ENCODE assay signal across 12 cellular contexts in genomic region chr6:11710221-11710836, GRCh38.
DNase-seq lines count a peak whose midpoint lies in the region; ATAC-seq, FAIRE-seq and TF ChIP-seq lines count a peak whose summit lies in the region.
"Had no signal": no experiment of that assay in that cellular context is flagged by ENCODE, and none has a peak within 500 bp of the region (broad histone marks: within the 10 kb centered on the region; RNA-seq: fewer than 3 reads in every experiment).

No MANE protein-coding gene starts in this region.

- peak overlapping the region; percentile 11 for H3K27ac ChIP-seq in keratinocyte (ENCODE audit: control insufficient read depth, insufficient read depth, low read length)
- H3K27ac ChIP-seq: pancreas had no signal

- H3K27ac Mint-ChIP-seq in activated T-helper 2 cell treated with anti-CD3 and anti-CD28 coated beads, Interferon-gamma antibody, Interleukin-2, Interleukin-4, amounts not matched to agents 10 μg/mL and 5 μg/mL and 100 μg/mL, durations not matched to agents 14 hours and 24 hours and 36 hours = peak overlapping the region; percentile 96

- peak overlapping the region; percentile 57 for H3K4me3 Mint-ChIP-seq in activated T-helper 2 cell treated with anti-CD3 and anti-CD28 coated beads, Interferon-gamma antibody, Interleukin-2, Interleukin-4, amounts not matched to agents 10 μg/mL and 5 μg/mL and 100 μg/mL, durations not matched to agents 14 hours and 24 hours and 36 hours (ENCODE audit: low read depth)

- H3K79me2 ChIP-seq in keratinocyte (ENCODE audit: control insufficient read depth, insufficient read depth, low read length) = no peaks in the 10 kb centered on the region

- TF ChIP-seq CTCF in keratinocyte (optimal IDR thresholded peaks at IDR 0.05 in 1 of 3, IDR thresholded peaks at IDR 0.05 in 1 of 3, conservative IDR thresholded peaks at IDR 0.05 in 1 of 3; ENCODE audit: extremely low read depth in 1 of 3, insufficient read depth in 2 of 3, low read length in 3 of 3) = no peak

- H3K36me3 Mint-ChIP-seq in activated T-helper 2 cell treated with anti-CD3 and anti-CD28 coated beads, Interferon-gamma antibody, Interleukin-2, Interleukin-4, amounts not matched to agents 10 μg/mL and 5 μg/mL and 100 μg/mL, durations not matched to agents 14 hours and 24 hours and 36 hours (ENCODE audit: low read depth) = no peaks in the 10 kb centered on the region

- H3K9me3 ChIP-seq in keratinocyte (ENCODE audit: control insufficient read depth, low read depth, low read length) (no peaks in the 10 kb centered on the region), MG63 (0 out of 2 replicates have a peak, but pooled peaks cover 4% of the 10 kb centered on the region)
- H3K9me3 ChIP-seq: pancreas had no signal

- peaks cover 7% of the 10 kb centered on the region for H3K9me3 Mint-ChIP-seq in activated T-helper 2 cell treated with anti-CD3 and anti-CD28 coated beads, Interferon-gamma antibody, Interleukin-2, Interleukin-4, amounts not matched to agents 10 μg/mL and 5 μg/mL and 100 μg/mL, durations not matched to agents 14 hours and 24 hours and 36 hours

- H3K4me1 Mint-ChIP-seq in activated T-helper 2 cell treated with anti-CD3 and anti-CD28 coated beads, Interferon-gamma antibody, Interleukin-2, Interleukin-4, amounts not matched to agents 10 μg/mL and 5 μg/mL and 100 μg/mL, durations not matched to agents 14 hours and 24 hours and 36 hours (ENCODE audit: low read depth) = peaks cover 59% of the 10 kb centered on the region

- H3K27me3 Mint-ChIP-seq in activated T-helper 2 cell treated with anti-CD3 and anti-CD28 coated beads, Interferon-gamma antibody, Interleukin-2, Interleukin-4, amounts not matched to agents 10 μg/mL and 5 μg/mL and 100 μg/mL, durations not matched to agents 14 hours and 24 hours and 36 hours (ENCODE audit: low read depth) = no peaks in the 10 kb centered on the region

- H3K4me1 ChIP-seq in keratinocyte (ENCODE audit: control insufficient read depth, extremely low read depth, insufficient read depth, low read length) = peaks cover 27% of the 10 kb centered on the region

- H3K27me3 ChIP-seq in keratinocyte (ENCODE audit: control insufficient read depth, extremely low read depth, insufficient read depth, low read length) = no peaks in the 10 kb centered on the region
- H3K27me3 ChIP-seq in MG63 = no peaks in the 10 kb centered on the region
- H3K27me3 ChIP-seq: pancreas had no signal

- no peaks in the 10 kb centered on the region for H3K9me1 ChIP-seq in keratinocyte (ENCODE audit: control insufficient read depth, extremely low read depth, insufficient read depth, low read length)

- DNase-seq in RPMI7951 (ENCODE audit: low read depth) (peak; percentile 74), keratinocyte (ENCODE audit: low read depth, low spot score) (no peak), MG63 (no peak), A172 (ENCODE audit: low spot score) (no peak), islet precursor cell (no peak)
- DNase-seq in activated T-helper 2 cell treated with anti-CD3 and anti-CD28 coated beads, Interferon-gamma antibody, Interleukin-2, Interleukin-4, amounts not matched to agents 10 μg/mL and 5 μg/mL and 100 μg/mL, durations not matched to agents 14 hours and 24 hours and 36 hours (ENCODE audit: low spot score) = peak; percentile 42
- peak in 2 of 3 experiments; percentile 56 to 62 for DNase-seq in stimulated activated CD4-positive, alpha-beta T cell treated with anti-CD3 and anti-CD28 coated beads, TNF-alpha, amount 100 ng/mL, for 24 hours (ENCODE audit: low read depth in 3 of 3)
- DNase-seq: DMS153, MM.1S, pancreas, trophoblast cell had no signal

- H2AFZ ChIP-seq in keratinocyte (ENCODE audit: control insufficient read depth, low read length) = peak overlapping the region; percentile 91

- H3K36me3 ChIP-seq in keratinocyte (ENCODE audit: control insufficient read depth in 2 of 2, extremely low read depth in 1 of 2, insufficient read depth in 2 of 2, low read length in 2 of 2) (no peaks in the 10 kb centered on the region), MG63 (no peaks in the 10 kb centered on the region)
- H3K36me3 ChIP-seq: pancreas had no signal

- peak; percentile 26 for FAIRE-seq in keratinocyte (lab: Jason Lieb, UNC)
- FAIRE-seq: pancreas had no signal

- dilution Hi-C loops in keratinocyte (cut with MboI; ENCODE audit: extremely low pct_ligation_motif_present, low sequenced_read_pairs) = no loop called here

- peak overlapping the region; percentile 2 for H3K4me2 ChIP-seq in keratinocyte (ENCODE audit: control insufficient read depth, extremely low read depth, insufficient read depth, low read depth, low read length)

- no peak overlapping the region for H3K9ac ChIP-seq in keratinocyte (ENCODE audit: control insufficient read depth, extremely low read depth, insufficient read depth, low read length)

- intact Hi-C loops in activated T-helper 2 cell treated with anti-CD3 and anti-CD28 coated beads, Interferon-gamma antibody, Interleukin-2, Interleukin-4, amounts not matched to agents 10 μg/mL and 5 μg/mL and 100 μg/mL, durations not matched to agents 14 hours and 24 hours and 36 hours (cut with micrococcal nuclease) = loop anchor here (2.0 to 5.0 kb wide), 5 partner anchors 43 to 522 kb away; no protein-coding TSS in a partner anchor

- H3K4me3 ChIP-seq in keratinocyte (ENCODE audit: control insufficient read depth in 2 of 3, extremely low read depth in 1 of 3, insufficient read depth in 2 of 3, low read depth in 1 of 3, low read length in 3 of 3) = no peak overlapping the region
- no peak overlapping the region for H3K4me3 ChIP-seq in MG63
- H3K4me3 ChIP-seq: pancreas had no signal

- H4K20me1 ChIP-seq in keratinocyte (ENCODE audit: control insufficient read depth, extremely low read depth, insufficient read depth, low read length) = no peaks in the 10 kb centered on the region

- no peak for ATAC-seq in GM18519 (IDR thresholded peaks at IDR 0.05; ENCODE audit: low FRiP score, unreplicated experiment)
- ATAC-seq: pancreas had no signal

Comparison
In these comparisons a context has a peak if more than half of its experiments do, and no peak if none do; other contexts are left out.
1. DNase-seq: peak in RPMI7951 (single experiment), activated T-helper 2 cell treated with anti-CD3 and anti-CD28 coated beads, Interferon-gamma antibody, Interleukin-2, Interleukin-4, amounts not matched to agents 10 μg/mL and 5 μg/mL and 100 μg/mL, durations not matched to agents 14 hours and 24 hours and 36 hours (single experiment) and stimulated activated CD4-positive, alpha-beta T cell treated with anti-CD3 and anti-CD28 coated beads, TNF-alpha, amount 100 ng/mL, for 24 hours (2 of 3); none in keratinocyte (single experiment), MG63 (single experiment), A172 (single experiment) and islet precursor cell (single experiment).